1 cellular context compared by ENCODE assay signal in genomic region chr3:96966181-96966929, GRCh38.
TF ChIP-seq lines count a peak whose summit lies in the region.

No MANE protein-coding gene starts in this region.

TF ChIP-seq in SK-N-SH, 30 proteins besides CTCF, POLR2A, EP300 and RAD21 (continued from another document):
- no peak for TF ChIP-seq FOXJ3 (CRISPR knock-in tag; IDR thresholded peaks at IDR 0.05)
- TF ChIP-seq TCF12 (IDR thresholded peaks at IDR 0.05) = no peak
- TF ChIP-seq FOXM1 (IDR thresholded peaks at IDR 0.05; ENCODE audit: low read depth) = no peak
- TF ChIP-seq RFX5 (IDR thresholded peaks at IDR 0.05; ENCODE audit: low read length) = no peak
- no peak for TF ChIP-seq JUND (IDR thresholded peaks at IDR 0.05)
- no peak for TF ChIP-seq TEAD4 (IDR thresholded peaks at IDR 0.05; ENCODE audit: borderline replicate concordance, insufficient read depth)
- TF ChIP-seq MAX (IDR thresholded peaks at IDR 0.05; ENCODE audit: low read depth) = no peak
- no peak for TF ChIP-seq NRF1 (IDR thresholded peaks at IDR 0.05; ENCODE audit: low read depth, low read length)
- TF ChIP-seq USF1 (IDR thresholded peaks at IDR 0.05; ENCODE audit: borderline replicate concordance, low read depth) = no peak
